8 cellular contexts compared by ENCODE assay signal in genomic region chr11:44726278-44727113, GRCh38. TPM values are rescaled to one million over a fixed set of nuclear protein-coding genes. Genes with fewer than 3 reads are reported as not detected.
DNase-seq lines count a peak whose midpoint lies in the region; ATAC-seq and TF ChIP-seq lines count a peak whose summit lies in the region.

Gene TSPAN18, plus strand, starts transcription at chr11:44726962. Its CDS starts 179,455 bp downstream, at chr11:44906417.

- H3K36me3 ChIP-seq in thymus (ENCODE audit: control insufficient read depth, insufficient read depth): no peaks in the 10 kb centered on the region

- DNase-seq in AG04450 (ENCODE audit: low read depth, low spot score) (no peak), DMS153 treated with DMSO at 0.1 percent for 48 hours (lab: John Stamatoyannopoulos, UW; ENCODE audit: unreplicated experiment) (no peak)
- DNase-seq in effector CD4-positive, alpha-beta T cell: peak; percentile 19

- peak within 1 kb of the TSS; percentile 56 for H3K4me3 ChIP-seq in AG04450 (ENCODE audit: low read depth, low read length)
- H3K4me3 ChIP-seq in mononuclear cell (ENCODE audit: low read length): peak within 1 kb of the TSS; percentile 45
- peak within 1 kb of the TSS; percentile 46 for H3K4me3 ChIP-seq in thymus (ENCODE audit: low read length)

- POLR2A ChIA-PET in AG04450 (lab: Yijun Ruan, JAX): interaction anchor here (0.9 kb wide), 1 partner anchor 35 kb away, joined by 3 read pairs; no protein-coding TSS in a partner anchor

- ATAC-seq in GM19025 (IDR thresholded peaks at IDR 0.05; ENCODE audit: low read depth, unreplicated experiment): peak; percentile 82
- peak; percentile 78 for ATAC-seq in HG03342 (IDR thresholded peaks at IDR 0.05; ENCODE audit: unreplicated experiment)
- ATAC-seq in activated CD4-positive, CD25-positive, alpha-beta regulatory T cell treated with anti-CD3 and anti-CD28 coated beads, Interleukin-2, amount 50 U/mL, for 24 hours: peak; percentile 36 to 41

- H3K27ac ChIP-seq in AG04450 (ENCODE audit: low read depth, low read length) (no peak within 1 kb of the TSS), thymus (ENCODE audit: low read depth) (no peak within 1 kb of the TSS)

- H3K27me3 ChIP-seq in AG04450 (ENCODE audit: control insufficient read depth, insufficient read depth, low read length) (peaks cover 51% of the 10 kb centered on the region), mononuclear cell (ENCODE audit: insufficient read depth, low read length) (peaks cover 19% of the 10 kb centered on the region), thymus (ENCODE audit: control insufficient read depth, insufficient read depth) (peaks cover 35% of the 10 kb centered on the region)

- H3K4me1 ChIP-seq in mononuclear cell (ENCODE audit: insufficient read depth, low read length) (peaks cover 12% of the 10 kb centered on the region), thymus (ENCODE audit: control insufficient read depth, insufficient read depth, low read length) (peaks cover 4% of the 10 kb centered on the region)

- H3K9me3 ChIP-seq in AG04450 (ENCODE audit: control insufficient read depth, insufficient read depth, low read length) (peaks cover 3% of the 10 kb centered on the region; the same call in 1 of the 2 replicates), mononuclear cell (ENCODE audit: low read depth, low read length) (no peaks in the 10 kb centered on the region), thymus (ENCODE audit: control insufficient read depth) (peaks cover 1% of the 10 kb centered on the region)

- WGBS in thymus: 3% methylated on average over 45 of the region's 67 CpGs

- CTCF ChIA-PET in AG04450 (lab: Charles Lee): interaction anchor here (0.8 to 1.3 kb wide), 6 partner anchors 49 to 185 kb away, joined by 3 to 10 read pairs (median 4); no protein-coding TSS in a partner anchor

- TF ChIP-seq CTCF in AG04450 (IDR thresholded peaks at IDR 0.05; ENCODE audit: low read depth, low read length): no peak

RNA-seq across cellular contexts. Expression of gene TSPAN18, which starts in this region (rescaled TPM):
- polyA plus RNA-seq in AG04450 (2011; rRNA removed): 0.98 and 1.2 TPM in 2 replicates
- 0.87 TPM in 2 replicates for polyA minus RNA-seq in AG04450 (2011; rRNA and poly(A)+ RNA removed)
- total RNA-seq in mononuclear cell: 8.5 TPM
- 2.6 TPM for polyA plus RNA-seq in thymus
